ENCODE assay signal across 14 cellular contexts in genomic region chr17:57707892-57708291, GRCh38. TPM values are rescaled to one million over a fixed set of nuclear protein-coding genes. Genes with fewer than 3 reads are reported as not detected.
A peak's percentile ranks its signal among the peaks of the same experiment; 100 is the strongest.
DNase-seq lines count a peak whose midpoint lies in the region; TF ChIP-seq lines count a peak whose summit lies in the region.
"Had no signal": no experiment of that assay in that cellular context is flagged by ENCODE, and none has a peak within 500 bp of the region (broad histone marks: within the 10 kb centered on the region; RNA-seq: fewer than 3 reads in every experiment).

No MANE protein-coding gene starts in this region.

- H2BK15ac ChIP-seq in mesendoderm (replicated peaks; ENCODE audit: low read depth): no peak overlapping the region

- H3K27me3 ChIP-seq in BE2C: no peaks in the 10 kb centered on the region
- no peaks in the 10 kb centered on the region for H3K27me3 ChIP-seq in dorsolateral prefrontal cortex
- no peaks in the 10 kb centered on the region for H3K27me3 ChIP-seq in mesendoderm (ENCODE audit: insufficient read depth, low read length, poor library complexity)
- H3K27me3 ChIP-seq in prostate gland (replicated peaks; ENCODE audit: insufficient read depth): no peaks in the 10 kb centered on the region

- H3K4me1 Mint-ChIP-seq in activated CD4-positive, alpha-beta memory T cell treated with anti-CD3 and anti-CD28 coated beads, Interleukin-2, amount 10 ng/mL, durations not matched to agents 7 days and 5 days: no peaks in the 10 kb centered on the region

- H3K9ac ChIP-seq in mesendoderm (ENCODE audit: low read length): peak overlapping the region; percentile 5

- DNase-seq in BE2C (peak; percentile 60), NCI-H1694 treated with DMSO at 0.1 percent for 48 hours (lab: John Stamatoyannopoulos, UW) (peak; percentile 87), dorsolateral prefrontal cortex (peak in 6 of 10 donors; percentile 31 to 65 (median 56)), mesendoderm (peak; percentile 79), SIG-M5 treated with dmso at 0.1 percent for 504 hours (lab: John Stamatoyannopoulos, UW; ENCODE audit: unreplicated experiment) (no peak), cerebellum (ENCODE audit: low spot score) (no peak), prostate gland (ENCODE audit: low spot score) (no peak)
- DNase-seq in activated CD4-positive, alpha-beta memory T cell treated with anti-CD3 and anti-CD28 coated beads, Interleukin-2, amount 10 ng/mL, durations not matched to agents 7 days and 5 days: no peak
- DNase-seq: activated CD8-positive, alpha-beta memory T cell treated with anti-CD3 and anti-CD28 coated beads, Interleukin-2, amount 10 ng/mL, durations not matched to agents 7 days and 5 days; KG1; stimulated activated CD4-positive, alpha-beta T cell treated with anti-CD3 and anti-CD28 coated beads, Interleukin-2, amount 100 ng/mL, for 48 hours had no signal

- CTCF ChIA-PET in activated CD4-positive, alpha-beta memory T cell treated with anti-CD3 and anti-CD28 coated beads, Interleukin-2, amount 10 ng/mL, durations not matched to agents 7 days and 5 days (lab: Charles Lee): no interaction called here

- H4K5ac ChIP-seq in mesendoderm (ENCODE audit: low read length): no peak overlapping the region

- H3K4me3 ChIP-seq in BE2C (ENCODE audit: low read depth, low read length): no peak overlapping the region
- H3K4me3 ChIP-seq in dorsolateral prefrontal cortex: no peak overlapping the region
- no peak overlapping the region for H3K4me3 ChIP-seq in mesendoderm (ENCODE audit: low read length)
- no peak overlapping the region for H3K4me3 ChIP-seq in prostate gland

- peaks cover 2% of the 10 kb centered on the region for H3K9me3 Mint-ChIP-seq in activated CD4-positive, alpha-beta memory T cell treated with anti-CD3 and anti-CD28 coated beads, Interleukin-2, amount 10 ng/mL, durations not matched to agents 7 days and 5 days
- H3K9me3 Mint-ChIP-seq: central memory CD8-positive, alpha-beta T cell had no signal

- H3K4me3 Mint-ChIP-seq in activated CD4-positive, alpha-beta memory T cell treated with anti-CD3 and anti-CD28 coated beads, Interleukin-2, amount 10 ng/mL, durations not matched to agents 7 days and 5 days: no peak overlapping the region
- H3K4me3 Mint-ChIP-seq: activated CD8-positive, alpha-beta memory T cell treated with anti-CD3 and anti-CD28 coated beads, Interleukin-2, amount 10 ng/mL, durations not matched to agents 7 days and 5 days; central memory CD8-positive, alpha-beta T cell had no signal

- H3K27ac ChIP-seq in dorsolateral prefrontal cortex (peak overlapping the region in 43 of 59 donors; percentile 2 to 78 (median 59)), mesendoderm (ENCODE audit: low read depth, low read length) (no peak overlapping the region), prostate gland (no peak overlapping the region)

- intact Hi-C loops in dorsolateral prefrontal cortex (cut with DNase I): no loop called here
- intact Hi-C loops in prostate gland (cut with DNase I): no loop called here

- peak overlapping the region; percentile 2 for H3K4me2 ChIP-seq in mesendoderm (ENCODE audit: low read length)

- H3K23ac ChIP-seq in mesendoderm (ENCODE audit: low read length): no peak overlapping the region

- no peak for TF ChIP-seq POLR2A in prostate gland (IDR thresholded peaks at IDR 0.05)

- no peaks in the 10 kb centered on the region for H3K79me2 ChIP-seq in mesendoderm (ENCODE audit: control insufficient read depth, insufficient read depth, low read length)

- no peak overlapping the region for H3K27ac Mint-ChIP-seq in activated CD4-positive, alpha-beta memory T cell treated with anti-CD3 and anti-CD28 coated beads, Interleukin-2, amount 10 ng/mL, durations not matched to agents 7 days and 5 days
- H3K27ac Mint-ChIP-seq: activated CD8-positive, alpha-beta memory T cell treated with anti-CD3 and anti-CD28 coated beads, Interleukin-2, amount 10 ng/mL, durations not matched to agents 7 days and 5 days had no signal

- H3K4me1 ChIP-seq in BE2C (peaks cover 13% of the 10 kb centered on the region), mesendoderm (ENCODE audit: control insufficient read depth, low read depth, low read length) (peaks cover 2% of the 10 kb centered on the region), prostate gland (replicated peaks) (no peaks in the 10 kb centered on the region)

- no CpG with 5 or more reads among the region's 6 CpGs for WGBS in mesendoderm (ENCODE audit: extremely low coverage, insufficient coverage, low lambda C conversion rate)
- WGBS in prostate gland: 19% methylated on average over 6 of the region's 6 CpGs

- no peak overlapping the region for H3K4ac ChIP-seq in mesendoderm (ENCODE audit: low read depth, low read length)

- no peaks in the 10 kb centered on the region for H3K36me3 Mint-ChIP-seq in activated CD4-positive, alpha-beta memory T cell treated with anti-CD3 and anti-CD28 coated beads, Interleukin-2, amount 10 ng/mL, durations not matched to agents 7 days and 5 days (ENCODE audit: low read depth)

- H3K18ac ChIP-seq in mesendoderm (ENCODE audit: low read length): no peak overlapping the region

- no peak overlapping the region for H2BK5ac ChIP-seq in mesendoderm (ENCODE audit: low read length)

- no peak overlapping the region for H4K8ac ChIP-seq in mesendoderm (ENCODE audit: low read depth, low read length)

- H3K27me3 Mint-ChIP-seq in activated CD4-positive, alpha-beta memory T cell treated with anti-CD3 and anti-CD28 coated beads, Interleukin-2, amount 10 ng/mL, durations not matched to agents 7 days and 5 days: peaks cover 15% of the 10 kb centered on the region

- no peak overlapping the region for H2AK5ac ChIP-seq in mesendoderm (ENCODE audit: low read length)

- no peak for TF ChIP-seq CTCF in BE2C (IDR thresholded peaks at IDR 0.05; ENCODE audit: low read depth, low read length)
- TF ChIP-seq CTCF in dorsolateral prefrontal cortex (IDR thresholded peaks at IDR 0.05 in 54 of 56, conservative IDR thresholded peaks at IDR 0.05 in 2 of 56; ENCODE audit: low read depth in 1 of 56, partially characterized antibody in 56 of 56): no peak
- no peak for TF ChIP-seq CTCF in prostate gland (IDR thresholded peaks at IDR 0.05)

- H3K79me1 ChIP-seq in mesendoderm (ENCODE audit: low read length): no peaks in the 10 kb centered on the region

- H3K9me3 ChIP-seq in BE2C (no peaks in the 10 kb centered on the region), prostate gland (no peaks in the 10 kb centered on the region)

- POLR2A ChIA-PET in activated CD4-positive, alpha-beta memory T cell treated with anti-CD3 and anti-CD28 coated beads, Interleukin-2, amount 10 ng/mL, durations not matched to agents 7 days and 5 days (lab: Charles Lee): no interaction called here

- peak overlapping the region; percentile 11 for H3K56ac ChIP-seq in mesendoderm (ENCODE audit: low read length)

- H2BK120ac ChIP-seq in mesendoderm (ENCODE audit: low read depth, low read length): no peak overlapping the region

- H3K36me3 ChIP-seq in BE2C (no peaks in the 10 kb centered on the region), mesendoderm (ENCODE audit: control insufficient read depth, insufficient read depth, low read length) (no peaks in the 10 kb centered on the region), prostate gland (no peaks in the 10 kb centered on the region)

RNA-seq across cellular contexts. Expression of gene CCDC182, which starts 37.2 kb away (rescaled TPM):
- not detected for polyA plus RNA-seq in BE2C (2012; ENCODE audit: insufficient read depth, insufficient read length, low read depth)
- total RNA-seq in dorsolateral prefrontal cortex: under 1 TPM in 6 of 120 experiments, not detected in 114; 0.56 to 0.84 (median 0.64) TPM
- 0.10 TPM for polyA plus RNA-seq in mesendoderm (2013, experiment 1 of 2)
- 0.06 TPM for polyA plus RNA-seq in mesendoderm (2013, experiment 2 of 2)
- total RNA-seq in activated CD4-positive, alpha-beta memory T cell treated with anti-CD3 and anti-CD28 coated beads, Interleukin-2, amount 10 ng/mL, durations not matched to agents 7 days and 5 days: not detected
- total RNA-seq in cerebellum: not detected
- total RNA-seq in prostate gland: 1 to 10 TPM in 1 of 2 donors, not detected in 1; 1.1 TPM
- total RNA-seq: activated CD8-positive, alpha-beta memory T cell treated with anti-CD3 and anti-CD28 coated beads, Interleukin-2, amount 10 ng/mL, durations not matched to agents 7 days and 5 days; SK-MEL-5 had no signal
- polyA plus RNA-seq: keratinocyte had no signal

Comparison
In these comparisons a context has a peak if more than half of its experiments do, and no peak if none do; other contexts are left out.
1. DNase-seq: peak in BE2C (single experiment), NCI-H1694 treated with DMSO at 0.1 percent for 48 hours (single experiment), dorsolateral prefrontal cortex (6 of 10) and mesendoderm (single experiment); none in SIG-M5 treated with dmso at 0.1 percent for 504 hours (single experiment), activated CD4-positive, alpha-beta memory T cell treated with anti-CD3 and anti-CD28 coated beads, Interleukin-2, amount 10 ng/mL, durations not matched to agents 7 days and 5 days (single experiment), cerebellum (single experiment) and prostate gland (single experiment).
2. H3K27ac ChIP-seq: peak in dorsolateral prefrontal cortex (43 of 59); none in mesendoderm (single experiment) and prostate gland (0 of 2).